1 cellular context compared by ENCODE assay signal in the genomic region with DNA sequence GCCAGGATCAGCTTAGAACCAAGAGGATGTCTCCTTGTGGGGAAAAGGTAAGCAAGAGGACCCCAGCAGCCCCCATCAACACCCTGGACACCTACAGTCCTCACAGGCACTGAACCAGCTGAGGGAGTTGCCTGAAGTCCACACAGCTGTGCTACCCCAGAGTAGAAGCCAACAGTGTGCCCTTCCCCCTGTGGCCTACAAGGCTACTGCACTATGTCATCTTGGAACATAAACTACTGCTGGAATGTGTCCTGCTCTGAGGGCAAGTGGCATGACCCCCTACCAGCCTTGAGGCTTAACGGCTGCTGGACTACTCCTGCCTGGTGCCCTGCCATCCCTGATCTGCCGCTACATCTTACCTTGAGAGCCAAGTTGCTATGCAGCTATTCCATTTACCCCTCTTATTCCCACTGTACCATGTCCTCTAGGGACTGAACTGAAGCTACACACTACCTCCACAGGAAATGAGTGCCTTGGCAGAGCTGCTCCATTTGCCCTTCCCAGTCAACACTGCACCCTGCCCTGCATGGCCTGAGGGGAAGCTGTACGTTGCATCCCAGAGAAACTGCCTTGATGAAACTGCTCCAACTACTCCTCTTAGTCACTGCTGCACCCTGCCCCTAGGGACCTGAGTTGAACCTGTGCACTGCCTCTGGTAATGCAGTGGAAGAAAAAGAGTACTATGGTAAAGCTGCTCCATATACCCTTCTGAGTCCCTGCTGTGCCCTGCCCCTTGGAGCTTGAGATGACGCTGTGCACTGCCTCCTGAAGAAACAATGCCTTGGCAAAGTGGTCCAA.
TF ChIP-seq lines count a peak whose summit lies in the region.

No MANE protein-coding gene starts in this region.

TF ChIP-seq in WTC11, 78 proteins besides CTCF, POLR2A, EP300 and RAD21 (continued from another document):
- TF ChIP-seq, protein P1, sequence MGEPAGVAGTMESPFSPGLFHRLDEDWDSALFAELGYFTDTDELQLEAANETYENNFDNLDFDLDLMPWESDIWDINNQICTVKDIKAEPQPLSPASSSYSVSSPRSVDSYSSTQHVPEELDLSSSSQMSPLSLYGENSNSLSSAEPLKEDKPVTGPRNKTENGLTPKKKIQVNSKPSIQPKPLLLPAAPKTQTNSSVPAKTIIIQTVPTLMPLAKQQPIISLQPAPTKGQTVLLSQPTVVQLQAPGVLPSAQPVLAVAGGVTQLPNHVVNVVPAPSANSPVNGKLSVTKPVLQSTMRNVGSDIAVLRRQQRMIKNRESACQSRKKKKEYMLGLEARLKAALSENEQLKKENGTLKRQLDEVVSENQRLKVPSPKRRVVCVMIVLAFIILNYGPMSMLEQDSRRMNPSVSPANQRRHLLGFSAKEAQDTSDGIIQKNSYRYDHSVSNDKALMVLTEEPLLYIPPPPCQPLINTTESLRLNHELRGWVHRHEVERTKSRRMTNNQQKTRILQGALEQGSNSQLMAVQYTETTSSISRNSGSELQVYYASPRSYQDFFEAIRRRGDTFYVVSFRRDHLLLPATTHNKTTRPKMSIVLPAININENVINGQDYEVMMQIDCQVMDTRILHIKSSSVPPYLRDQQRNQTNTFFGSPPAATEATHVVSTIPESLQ (CRISPR knock-in tag; IDR thresholded peaks at IDR 0.05), result no peak
- TF ChIP-seq, protein P2, sequence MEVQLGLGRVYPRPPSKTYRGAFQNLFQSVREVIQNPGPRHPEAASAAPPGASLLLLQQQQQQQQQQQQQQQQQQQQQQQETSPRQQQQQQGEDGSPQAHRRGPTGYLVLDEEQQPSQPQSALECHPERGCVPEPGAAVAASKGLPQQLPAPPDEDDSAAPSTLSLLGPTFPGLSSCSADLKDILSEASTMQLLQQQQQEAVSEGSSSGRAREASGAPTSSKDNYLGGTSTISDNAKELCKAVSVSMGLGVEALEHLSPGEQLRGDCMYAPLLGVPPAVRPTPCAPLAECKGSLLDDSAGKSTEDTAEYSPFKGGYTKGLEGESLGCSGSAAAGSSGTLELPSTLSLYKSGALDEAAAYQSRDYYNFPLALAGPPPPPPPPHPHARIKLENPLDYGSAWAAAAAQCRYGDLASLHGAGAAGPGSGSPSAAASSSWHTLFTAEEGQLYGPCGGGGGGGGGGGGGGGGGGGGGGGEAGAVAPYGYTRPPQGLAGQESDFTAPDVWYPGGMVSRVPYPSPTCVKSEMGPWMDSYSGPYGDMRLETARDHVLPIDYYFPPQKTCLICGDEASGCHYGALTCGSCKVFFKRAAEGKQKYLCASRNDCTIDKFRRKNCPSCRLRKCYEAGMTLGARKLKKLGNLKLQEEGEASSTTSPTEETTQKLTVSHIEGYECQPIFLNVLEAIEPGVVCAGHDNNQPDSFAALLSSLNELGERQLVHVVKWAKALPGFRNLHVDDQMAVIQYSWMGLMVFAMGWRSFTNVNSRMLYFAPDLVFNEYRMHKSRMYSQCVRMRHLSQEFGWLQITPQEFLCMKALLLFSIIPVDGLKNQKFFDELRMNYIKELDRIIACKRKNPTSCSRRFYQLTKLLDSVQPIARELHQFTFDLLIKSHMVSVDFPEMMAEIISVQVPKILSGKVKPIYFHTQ (CRISPR knock-in tag; IDR thresholded peaks at IDR 0.05), result no peak
- TF ChIP-seq ZNF263 (CRISPR knock-in tag; IDR thresholded peaks at IDR 0.05; ENCODE audit: low read depth) (no peak), ZNF219 (CRISPR knock-in tag; IDR thresholded peaks at IDR 0.05; ENCODE audit: borderline replicate concordance) (no peak), ZNF396 (CRISPR knock-in tag; IDR thresholded peaks at IDR 0.05; ENCODE audit: borderline replicate concordance) (no peak)
- TF ChIP-seq, protein P3, sequence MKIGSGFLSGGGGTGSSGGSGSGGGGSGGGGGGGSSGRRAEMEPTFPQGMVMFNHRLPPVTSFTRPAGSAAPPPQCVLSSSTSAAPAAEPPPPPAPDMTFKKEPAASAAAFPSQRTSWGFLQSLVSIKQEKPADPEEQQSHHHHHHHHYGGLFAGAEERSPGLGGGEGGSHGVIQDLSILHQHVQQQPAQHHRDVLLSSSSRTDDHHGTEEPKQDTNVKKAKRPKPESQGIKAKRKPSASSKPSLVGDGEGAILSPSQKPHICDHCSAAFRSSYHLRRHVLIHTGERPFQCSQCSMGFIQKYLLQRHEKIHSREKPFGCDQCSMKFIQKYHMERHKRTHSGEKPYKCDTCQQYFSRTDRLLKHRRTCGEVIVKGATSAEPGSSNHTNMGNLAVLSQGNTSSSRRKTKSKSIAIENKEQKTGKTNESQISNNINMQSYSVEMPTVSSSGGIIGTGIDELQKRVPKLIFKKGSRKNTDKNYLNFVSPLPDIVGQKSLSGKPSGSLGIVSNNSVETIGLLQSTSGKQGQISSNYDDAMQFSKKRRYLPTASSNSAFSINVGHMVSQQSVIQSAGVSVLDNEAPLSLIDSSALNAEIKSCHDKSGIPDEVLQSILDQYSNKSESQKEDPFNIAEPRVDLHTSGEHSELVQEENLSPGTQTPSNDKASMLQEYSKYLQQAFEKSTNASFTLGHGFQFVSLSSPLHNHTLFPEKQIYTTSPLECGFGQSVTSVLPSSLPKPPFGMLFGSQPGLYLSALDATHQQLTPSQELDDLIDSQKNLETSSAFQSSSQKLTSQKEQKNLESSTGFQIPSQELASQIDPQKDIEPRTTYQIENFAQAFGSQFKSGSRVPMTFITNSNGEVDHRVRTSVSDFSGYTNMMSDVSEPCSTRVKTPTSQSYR (CRISPR knock-in tag; IDR thresholded peaks at IDR 0.05), result no peak
- TF ChIP-seq, protein P4, sequence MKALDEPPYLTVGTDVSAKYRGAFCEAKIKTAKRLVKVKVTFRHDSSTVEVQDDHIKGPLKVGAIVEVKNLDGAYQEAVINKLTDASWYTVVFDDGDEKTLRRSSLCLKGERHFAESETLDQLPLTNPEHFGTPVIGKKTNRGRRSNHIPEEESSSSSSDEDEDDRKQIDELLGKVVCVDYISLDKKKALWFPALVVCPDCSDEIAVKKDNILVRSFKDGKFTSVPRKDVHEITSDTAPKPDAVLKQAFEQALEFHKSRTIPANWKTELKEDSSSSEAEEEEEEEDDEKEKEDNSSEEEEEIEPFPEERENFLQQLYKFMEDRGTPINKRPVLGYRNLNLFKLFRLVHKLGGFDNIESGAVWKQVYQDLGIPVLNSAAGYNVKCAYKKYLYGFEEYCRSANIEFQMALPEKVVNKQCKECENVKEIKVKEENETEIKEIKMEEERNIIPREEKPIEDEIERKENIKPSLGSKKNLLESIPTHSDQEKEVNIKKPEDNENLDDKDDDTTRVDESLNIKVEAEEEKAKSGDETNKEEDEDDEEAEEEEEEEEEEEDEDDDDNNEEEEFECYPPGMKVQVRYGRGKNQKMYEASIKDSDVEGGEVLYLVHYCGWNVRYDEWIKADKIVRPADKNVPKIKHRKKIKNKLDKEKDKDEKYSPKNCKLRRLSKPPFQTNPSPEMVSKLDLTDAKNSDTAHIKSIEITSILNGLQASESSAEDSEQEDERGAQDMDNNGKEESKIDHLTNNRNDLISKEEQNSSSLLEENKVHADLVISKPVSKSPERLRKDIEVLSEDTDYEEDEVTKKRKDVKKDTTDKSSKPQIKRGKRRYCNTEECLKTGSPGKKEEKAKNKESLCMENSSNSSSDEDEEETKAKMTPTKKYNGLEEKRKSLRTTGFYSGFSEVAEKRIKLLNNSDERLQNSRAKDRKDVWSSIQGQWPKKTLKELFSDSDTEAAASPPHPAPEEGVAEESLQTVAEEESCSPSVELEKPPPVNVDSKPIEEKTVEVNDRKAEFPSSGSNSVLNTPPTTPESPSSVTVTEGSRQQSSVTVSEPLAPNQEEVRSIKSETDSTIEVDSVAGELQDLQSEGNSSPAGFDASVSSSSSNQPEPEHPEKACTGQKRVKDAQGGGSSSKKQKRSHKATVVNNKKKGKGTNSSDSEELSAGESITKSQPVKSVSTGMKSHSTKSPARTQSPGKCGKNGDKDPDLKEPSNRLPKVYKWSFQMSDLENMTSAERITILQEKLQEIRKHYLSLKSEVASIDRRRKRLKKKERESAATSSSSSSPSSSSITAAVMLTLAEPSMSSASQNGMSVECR (CRISPR knock-in tag; IDR thresholded peaks at IDR 0.05; ENCODE audit: borderline replicate concordance), result no peak
